ENCODE assay signal across 8 cellular contexts in genomic region chr10:97318772-97319651, GRCh38. TPM values are rescaled to one million over a fixed set of nuclear protein-coding genes. Genes with fewer than 3 reads are reported as not detected.
A peak's percentile ranks its signal among the peaks of the same experiment; 100 is the strongest.
DNase-seq lines count a peak whose midpoint lies in the region; ATAC-seq, FAIRE-seq and TF ChIP-seq lines count a peak whose summit lies in the region.

Gene FRAT1, plus strand, starts transcription at chr10:97319271. Its CDS starts 183 bp downstream, at chr10:97319454.

- H3K4me3 ChIP-seq in aorta (ENCODE audit: low read length in 2 of 2): peak within 1 kb of the TSS; percentile 56 to 84

- H3K36me3 ChIP-seq in aorta (ENCODE audit: control insufficient read depth in 1 of 2, insufficient read depth in 2 of 2, low read length in 1 of 2): no peaks in the 10 kb centered on the region

- no peaks in the 10 kb centered on the region for H3K4me1 ChIP-seq in aorta (ENCODE audit: control insufficient read depth in 1 of 2, insufficient read depth in 2 of 2, low read length in 2 of 2)

- 0 to 1% methylated on average over 53 to 79 of the region's 79 CpGs for WGBS in aorta, 2 donors

- H3K27ac ChIP-seq in aorta (ENCODE audit: low read depth in 1 of 2, low read length in 2 of 2): peak within 1 kb of the TSS in 1 of 2 donors; percentile 95

- DNase-seq in GM12891 (ENCODE audit: insufficient read length, low spot score) (peak; percentile 68), NCI-H1417 (lab: John Stamatoyannopoulos, UW) (peak; percentile 76 to 93 (median 85)), T-helper 2 cell (peak; percentile 81 to 92 (median 87)), anterior cingulate cortex (lab: John Stamatoyannopoulos, UW) (peak in 57 of 58 donors; percentile 65 to 95 (median 85)), hepatic stellate cell (ENCODE audit: low spot score) (peak; percentile 83), renal cortical epithelial cell (ENCODE audit: low read depth) (peak; percentile 81), aorta (peak; percentile 95)

- intact Hi-C loops in aorta (cut with DNase I): loop anchor here in 1 of 2 donors (2.0 kb wide), 1 partner anchor 16 kb away; the partner anchor contains the start of gene FRAT2

- H3K9me3 ChIP-seq in aorta (ENCODE audit: control insufficient read depth, low read length): no peaks in the 10 kb centered on the region

- no peaks in the 10 kb centered on the region for H3K27me3 ChIP-seq in aorta (ENCODE audit: control insufficient read depth in 1 of 2, insufficient read depth in 2 of 2, low read length in 1 of 2)

- TF ChIP-seq POLR2A in GM12891 (IDR thresholded peaks at IDR 0.05; ENCODE audit: low read depth, low read length): no peak

- ATAC-seq in HG02642 (IDR thresholded peaks at IDR 0.05; ENCODE audit: poor library complexity, unreplicated experiment) (peak; percentile 83), aorta (ENCODE audit: low FRiP score) (peak; percentile 94)

- peak; percentile 94 for FAIRE-seq in GM12891 (lab: Jason Lieb, UNC)

TF ChIP-seq in GM12891, 5 proteins besides CTCF, POLR2A, EP300 and RAD21:
- TF ChIP-seq SPI1 (IDR thresholded peaks at IDR 0.05; ENCODE audit: low read depth, low read length) (peak; percentile 15; the same call in 1 of the 2 replicates), PAX5 (IDR thresholded peaks at IDR 0.05; ENCODE audit: insufficient read depth, low read length, severe bottlenecking) (no peak), POU2F2 (IDR thresholded peaks at IDR 0.05; ENCODE audit: low read depth, low read length) (no peak)

RNA-seq across cellular contexts. Expression of gene FRAT1, which starts in this region (rescaled TPM):
- polyA plus RNA-seq in GM12891 (2012; ENCODE audit: low read depth, missing spikeins): 0.12 TPM
- 0.52 and 3.5 TPM in 2 replicates for total RNA-seq in renal cortical epithelial cell
- total RNA-seq in aorta: 1 to 10 TPM; 2.4 to 4.5 TPM
- polyA plus RNA-seq in aorta: 1 to 10 TPM; 1.5 TPM
